Comparison of ENCODE assay signal across 8 cellular contexts in genomic region chrX:64394874-64395567, GRCh38. TPM values are rescaled to one million over a fixed set of nuclear protein-coding genes. Genes with fewer than 3 reads are reported as not detected.
DNase-seq lines count a peak whose midpoint lies in the region; ATAC-seq and TF ChIP-seq lines count a peak whose summit lies in the region.

MTMR8 (minus strand) TSS chrX:64395452; CDS start chrX:64395363, 89 bp downstream.

- no peaks in the 10 kb centered on the region for H3K9me2 ChIP-seq in SU-DHL-6 (replicated peaks; ENCODE audit: insufficient read depth, low read length)

- BruUV-seq in A673 (replicated peaks; lab: Mats Ljungman, UMichigan): no TSS peak

- H3K4me2 ChIP-seq in SU-DHL-6 (ENCODE audit: low read depth, low read length, poor library complexity, severe bottlenecking): peak within 1 kb of the TSS; percentile 74

- no peaks in the 10 kb centered on the region for H3K36me3 ChIP-seq in SU-DHL-6 (ENCODE audit: low read length)
- no peaks in the 10 kb centered on the region for H3K36me3 ChIP-seq in adipocyte (ENCODE audit: control insufficient read depth, insufficient read depth, low read length, severe bottlenecking)
- H3K36me3 ChIP-seq in A673 (ENCODE audit: insufficient read depth, low read length, poor library complexity, severe bottlenecking): no peaks in the 10 kb centered on the region

- CTCF ChIA-PET in A673 (lab: Charles Lee): no interaction called here

- ATAC-seq in GM21717 (IDR thresholded peaks at IDR 0.05; ENCODE audit: unreplicated experiment): peak; percentile 97
- peak; percentile 96 for ATAC-seq in sciatic nerve

- H3K27ac ChIP-seq in SU-DHL-6 (ENCODE audit: low read depth, low read length): no peak within 1 kb of the TSS
- no peak within 1 kb of the TSS for H3K27ac ChIP-seq in A673 (ENCODE audit: low read depth, low read length, poor library complexity, severe bottlenecking)

- no peaks in the 10 kb centered on the region for H3K27me3 ChIP-seq in SU-DHL-6 (ENCODE audit: low read length)
- H3K27me3 ChIP-seq in adipocyte (replicated peaks; ENCODE audit: control insufficient read depth, insufficient read depth, low read length): no peaks in the 10 kb centered on the region
- no peaks in the 10 kb centered on the region for H3K27me3 ChIP-seq in A673 (replicated peaks; ENCODE audit: insufficient read depth, low read depth, low read length, poor library complexity)

- H3K4me3 ChIP-seq in SU-DHL-6 (ENCODE audit: insufficient read depth, low read length, poor library complexity, severe bottlenecking) (peak within 1 kb of the TSS; percentile 76), adipocyte (ENCODE audit: low read length) (peak within 1 kb of the TSS; percentile 75), A673 (ENCODE audit: low read depth, low read length, poor library complexity, severe bottlenecking) (no peak within 1 kb of the TSS)

- POLR2A ChIA-PET in A673 (lab: Charles Lee; ENCODE audit: low non-redundant PET): no interaction called here

- no peaks in the 10 kb centered on the region for H3F3A ChIP-seq in SU-DHL-6 (ENCODE audit: insufficient read depth)

- intact Hi-C loops in sciatic nerve (cut with DNase I): no loop called here
- intact Hi-C loops in A673 (cut with micrococcal nuclease; ENCODE audit: unreplicated experiment): no loop called here

- H2AFZ ChIP-seq in SU-DHL-6 (ENCODE audit: low read depth, low read length, severe bottlenecking): peak within 1 kb of the TSS; percentile 94

- no peaks in the 10 kb centered on the region for H3K4me1 ChIP-seq in adipocyte (ENCODE audit: control insufficient read depth, insufficient read depth, low read length)
- H3K4me1 ChIP-seq in A673 (ENCODE audit: insufficient read depth, low read length, poor library complexity, severe bottlenecking): no peaks in the 10 kb centered on the region

- H3K9ac ChIP-seq in SU-DHL-6 (ENCODE audit: low read length) (peak within 1 kb of the TSS; percentile 72), adipocyte (ENCODE audit: low read length) (peak within 1 kb of the TSS; percentile 43)

- TF ChIP-seq CTCF in SU-DHL-6 (IDR thresholded peaks at IDR 0.05; ENCODE audit: insufficient read depth, low read length, poor library complexity, severe bottlenecking) (no peak), A673 (conservative IDR thresholded peaks at IDR 0.05; ENCODE audit: low read depth, low read length) (no peak)

- DNase-seq in DMS53 treated with DMSO at 0.1 percent for 48 hours (lab: John Stamatoyannopoulos, UW; ENCODE audit: unreplicated experiment): peak; percentile 78
- peak; percentile 70 to 71 for DNase-seq in Kasumi-1 (lab: John Stamatoyannopoulos, UW)
- DNase-seq in adipocyte (ENCODE audit: low read depth): no peak
- DNase-seq in iPS DF 19.7 (ENCODE audit: low read depth, low spot score): peak; percentile 54
- peak; percentile 84 for DNase-seq in sciatic nerve (ENCODE audit: low spot score)
- no peak for DNase-seq in A673 (ENCODE audit: low spot score)

- H4K20me1 ChIP-seq in SU-DHL-6 (ENCODE audit: low read depth, low read length): no peaks in the 10 kb centered on the region

- H3K79me2 ChIP-seq in SU-DHL-6 (ENCODE audit: insufficient read depth, low read length): peaks cover 11% of the 10 kb centered on the region; the same call in 1 of the 2 replicates

- H3K9me3 ChIP-seq in SU-DHL-6 (ENCODE audit: insufficient read depth, low read length) (no peaks in the 10 kb centered on the region), adipocyte (ENCODE audit: control insufficient read depth, low read length) (peaks cover 10% of the 10 kb centered on the region), A673 (ENCODE audit: low read depth, low read length, poor library complexity, severe bottlenecking) (peaks cover 29% of the 10 kb centered on the region)

RNA-seq across cellular contexts. Expression of gene MTMR8, which starts in this region (rescaled TPM):
- 4.7 TPM for total RNA-seq in sciatic nerve
- total RNA-seq in A673 (2021): not detected in 2 replicates

Comparison
In these comparisons a context has a peak if more than half of its experiments do, and no peak if none do; other contexts are left out.
1. DNase-seq: peak in DMS53 treated with DMSO at 0.1 percent for 48 hours (single experiment), Kasumi-1 (2 of 2), iPS DF 19.7 (single experiment) and sciatic nerve (single experiment); none in adipocyte (single experiment) and A673 (single experiment).